In the genomic region with DNA sequence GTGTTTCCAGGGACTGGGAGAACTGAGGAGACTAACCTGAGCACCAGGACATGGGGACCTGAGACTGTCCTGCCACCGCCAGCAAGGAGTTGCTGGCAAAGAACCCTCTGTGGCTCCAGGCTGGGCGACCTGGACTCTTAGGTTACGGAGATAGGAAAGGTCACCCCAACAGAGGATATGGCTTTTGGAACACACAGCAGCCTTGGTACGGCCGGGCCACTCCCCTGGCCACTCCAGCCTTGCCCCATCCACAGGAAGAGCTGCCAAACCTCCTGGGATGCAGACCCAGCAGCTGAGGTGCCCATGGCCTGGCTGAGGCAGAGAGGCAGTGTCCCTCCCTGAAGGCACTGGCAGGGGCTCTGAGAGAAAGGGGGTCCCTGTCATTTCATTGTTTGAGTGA, we compare ENCODE assay signal across 14 cellular contexts.
DNase-seq lines count a peak whose midpoint lies in the region; ATAC-seq and TF ChIP-seq lines count a peak whose summit lies in the region.
"Had no signal": no experiment of that assay in that cellular context is flagged by ENCODE, and none has a peak within 500 bp of the region (broad histone marks: within the 10 kb centered on the region; RNA-seq: fewer than 3 reads in every experiment).

No MANE protein-coding gene starts in this region.

- H2BK5ac ChIP-seq in mesenchymal stem cell (ENCODE audit: low read depth, low read length, poor library complexity, severe bottlenecking) = no peak overlapping the region

- peak overlapping the region in 1 of 2 experiments; percentile 25 for H2BK12ac ChIP-seq in mesenchymal stem cell (ENCODE audit: low read length in 2 of 2)

- ATAC-seq in Right ventricle myocardium inferior (no peak), left ventricle myocardium superior (no peak), foreskin keratinocyte (no peak)
- ATAC-seq: HepG2 had no signal

- H4K8ac ChIP-seq in mesenchymal stem cell (ENCODE audit: low read length) = peak overlapping the region; percentile 20

- H3K27me3 ChIP-seq in mesenchymal stem cell (ENCODE audit: control insufficient read depth in 1 of 2, insufficient read depth in 1 of 2, low read length in 2 of 2) (peaks cover 0 to 13% of the 10 kb centered on the region in 2 experiments), spleen (replicated peaks in 1 of 7) (no peaks in the 10 kb centered on the region), prostate gland (replicated peaks; ENCODE audit: insufficient read depth) (no peaks in the 10 kb centered on the region), foreskin keratinocyte (no peaks in the 10 kb centered on the region)
- H3K27me3 ChIP-seq: BLaER1 had no signal

- no peak overlapping the region for H2BK120ac ChIP-seq in mesenchymal stem cell (ENCODE audit: low read depth, low read length)

- DNase-seq in Right ventricle myocardium inferior (ENCODE audit: missing footprints) (peak; percentile 40), left ventricle myocardium superior (no peak), mesenchymal stem cell (no peak), spleen (peak; percentile 75), prostate gland (ENCODE audit: low spot score) (no peak), NCI-H1048 (lab: John Stamatoyannopoulos, UW) (no peak), foreskin keratinocyte (no peak)
- DNase-seq: 8988T; CD4-positive, alpha-beta memory T cell; DMS79 treated with DMSO at 0.1 percent for 48 hours; GF-D8; H9 had no signal

- no peak overlapping the region for H3K27ac ChIP-seq in mesenchymal stem cell (ENCODE audit: low read length, poor library complexity, severe bottlenecking)
- H3K27ac ChIP-seq in spleen = peak overlapping the region in 3 of 8 donors; percentile 31 to 67 (median 52)
- H3K27ac ChIP-seq in prostate gland = no peak overlapping the region
- no peak overlapping the region for H3K27ac ChIP-seq in foreskin keratinocyte
- H3K27ac ChIP-seq: BLaER1 had no signal

- H3K79me1 ChIP-seq in mesenchymal stem cell (replicated peaks; ENCODE audit: low read length, poor library complexity, severe bottlenecking) = no peaks in the 10 kb centered on the region

- H3K9me3 ChIP-seq in mesenchymal stem cell (ENCODE audit: control insufficient read depth, low read length) (peaks cover 18% of the 10 kb centered on the region), spleen (peaks cover 0 to 8% (median 0%) of the 10 kb centered on the region in 8 donors), prostate gland (no peaks in the 10 kb centered on the region)

- no peak overlapping the region for H3K23ac ChIP-seq in mesenchymal stem cell (ENCODE audit: low read length in 2 of 2)

- no peak for TF ChIP-seq POLR2A in spleen (IDR thresholded peaks at IDR 0.05)
- no peak for TF ChIP-seq POLR2A in prostate gland (IDR thresholded peaks at IDR 0.05)

- no peak overlapping the region for H2AFZ ChIP-seq in mesenchymal stem cell (ENCODE audit: low read depth, low read length)

- TF ChIP-seq CTCF in spleen (IDR thresholded peaks at IDR 0.05 in 8 of 11, conservative IDR thresholded peaks at IDR 0.05 in 3 of 11) = no peak
- TF ChIP-seq CTCF in prostate gland (IDR thresholded peaks at IDR 0.05) = no peak
- no peak for TF ChIP-seq CTCF in foreskin keratinocyte (conservative IDR thresholded peaks at IDR 0.05)

- intact Hi-C loops in Right ventricle myocardium inferior (cut with DNase I) = no loop called here
- intact Hi-C loops in left ventricle myocardium superior (cut with micrococcal nuclease) = no loop called here
- intact Hi-C loops in spleen (cut with DNase I; ENCODE audit: low total_unique reads) = no loop called here
- intact Hi-C loops in prostate gland (cut with DNase I) = no loop called here

- WGBS in mesenchymal stem cell = 92% methylated on average over 5 of the region's 5 CpGs
- WGBS in spleen, 5 donors = 57 to 71% (median 63%) methylated on average over 3 to 5 of the region's 5 CpGs
- WGBS in prostate gland = 87% methylated on average over 5 of the region's 5 CpGs

- no peak overlapping the region for H3K4me3 ChIP-seq in mesenchymal stem cell (ENCODE audit: insufficient read depth in 1 of 2, low read depth in 1 of 2, low read length in 2 of 2)
- no peak overlapping the region for H3K4me3 ChIP-seq in spleen
- H3K4me3 ChIP-seq in prostate gland = no peak overlapping the region
- H3K4me3 ChIP-seq: BLaER1 had no signal

- H4K91ac ChIP-seq in mesenchymal stem cell (ENCODE audit: low read length) = no peak overlapping the region

- H3K4ac ChIP-seq in mesenchymal stem cell (ENCODE audit: low read depth in 1 of 2, low read length in 2 of 2) = no peak overlapping the region

- H3K4me1 ChIP-seq in mesenchymal stem cell (ENCODE audit: control insufficient read depth, insufficient read depth, low read depth, low read length) = no peaks in the 10 kb centered on the region
- peaks cover 3 to 31% (median 8%) of the 10 kb centered on the region in 6 donors for H3K4me1 ChIP-seq in spleen
- no peaks in the 10 kb centered on the region for H3K4me1 ChIP-seq in prostate gland (replicated peaks)
- no peaks in the 10 kb centered on the region for H3K4me1 ChIP-seq in foreskin keratinocyte

- no peak overlapping the region for H3K9ac ChIP-seq in mesenchymal stem cell (ENCODE audit: low read length)
- H3K9ac ChIP-seq: BLaER1 had no signal

- H3K18ac ChIP-seq in mesenchymal stem cell (ENCODE audit: low read depth in 1 of 2, low read length in 2 of 2) = peak overlapping the region in 1 of 2 experiments; percentile 42

- no peak overlapping the region for H2AK5ac ChIP-seq in mesenchymal stem cell (ENCODE audit: low read length, severe bottlenecking)

- H3K14ac ChIP-seq in mesenchymal stem cell (ENCODE audit: low read length in 2 of 2) = no peak overlapping the region

- H3K36me3 ChIP-seq in mesenchymal stem cell (ENCODE audit: control insufficient read depth in 1 of 2, insufficient read depth in 2 of 2, low read depth in 1 of 2, low read length in 2 of 2) = no peaks in the 10 kb centered on the region
- no peaks in the 10 kb centered on the region for H3K36me3 ChIP-seq in spleen
- no peaks in the 10 kb centered on the region for H3K36me3 ChIP-seq in prostate gland
- H3K36me3 ChIP-seq: BLaER1 had no signal

- H2BK15ac ChIP-seq in mesenchymal stem cell (ENCODE audit: low read depth, poor library complexity, severe bottlenecking) = no peak overlapping the region

- no peak overlapping the region for H3K4me2 ChIP-seq in mesenchymal stem cell (ENCODE audit: low read length, poor library complexity, severe bottlenecking)
- H3K4me2 ChIP-seq: BLaER1 had no signal

Comparison
In these comparisons a context has a peak if more than half of its experiments do, and no peak if none do; other contexts are left out.
1. DNase-seq: peak in Right ventricle myocardium inferior (single experiment) and spleen (single experiment); none in left ventricle myocardium superior (single experiment), mesenchymal stem cell (single experiment), prostate gland (single experiment), NCI-H1048 (single experiment) and foreskin keratinocyte (0 of 2).